18 cellular contexts compared by ENCODE assay signal in genomic region chr1:17890815-17891191, GRCh38.
"Had no signal": no experiment of that assay in that cellular context is flagged by ENCODE, and none has a peak within 500 bp of the region (broad histone marks: within the 10 kb centered on the region; RNA-seq: fewer than 3 reads in every experiment).

No MANE protein-coding gene starts in this region.

- H3K36me3 ChIP-seq: ovary, right lobe of liver, thoracic aorta, transverse colon had no signal

- ATAC-seq: esophagus mucosa; naive thymus-derived CD4-positive, alpha-beta T cell; right lobe of liver; stimulated activated memory B cell treated with anti-CD40 and anti-IgM and Interleukin-4, amounts not matched to agents 10 μg/mL and 1 μg/mL and 100 μg/mL, for 72 hours; stimulated activated naive CD8-positive, alpha-beta T cell treated with anti-CD3 and anti-CD28 coated beads, Interleukin-15, amount 100 ng/mL, for 72 hours had no signal

- H3K36me3 Mint-ChIP-seq: naive thymus-derived CD4-positive, alpha-beta T cell; stimulated activated memory B cell treated with anti-CD40 and anti-IgM and Interleukin-4, amounts not matched to agents 10 μg/mL and 1 μg/mL and 100 μg/mL, for 72 hours had no signal

- H3K27me3 ChIP-seq: ovary, right lobe of liver had no signal

- H3K4me1 ChIP-seq: right lobe of liver had no signal

- H3K9me3 ChIP-seq: ovary, right lobe of liver, thoracic aorta, transverse colon had no signal

- H3K4me3 ChIP-seq: coronary artery, ovary, right lobe of liver, thoracic aorta, transverse colon had no signal

- H3K4me3 Mint-ChIP-seq: naive thymus-derived CD4-positive, alpha-beta T cell; neural crest cell; stimulated activated memory B cell treated with anti-CD40 and anti-IgM and Interleukin-4, amounts not matched to agents 10 μg/mL and 1 μg/mL and 100 μg/mL, for 72 hours; stimulated activated naive CD8-positive, alpha-beta T cell treated with anti-CD3 and anti-CD28 coated beads, Interleukin-15, amount 100 ng/mL, for 72 hours had no signal

- H3K4me1 Mint-ChIP-seq: naive thymus-derived CD4-positive, alpha-beta T cell; neural crest cell; stimulated activated memory B cell treated with anti-CD40 and anti-IgM and Interleukin-4, amounts not matched to agents 10 μg/mL and 1 μg/mL and 100 μg/mL, for 72 hours; stimulated activated naive CD8-positive, alpha-beta T cell treated with anti-CD3 and anti-CD28 coated beads, Interleukin-15, amount 100 ng/mL, for 72 hours had no signal

- H3K27ac ChIP-seq: coronary artery, ovary, right lobe of liver, thoracic aorta, transverse colon had no signal

- DNase-seq: central memory CD4-positive, alpha-beta T cell; effector CD8-positive, alpha-beta T cell; mesendoderm; naive thymus-derived CD4-positive, alpha-beta T cell; nucleus accumbens; ovary; right lobe of liver; stimulated activated CD4-positive, alpha-beta T cell treated with anti-CD3 and anti-CD28 coated beads, Interleukin-15, amount 100 ng/mL, for 24 hours; stimulated activated CD4-positive, alpha-beta T cell treated with anti-CD3 and anti-CD28 coated beads, Interleukin-1b, Interleukin-23, amount 100 ng/mL, for 48 hours; stimulated activated CD4-positive, alpha-beta T cell treated with anti-CD3 and anti-CD28 coated beads, Interleukin-4, amount 100 ng/mL, for 24 hours; stimulated activated naive CD8-positive, alpha-beta T cell treated with anti-CD3 and anti-CD28 coated beads, Interleukin-15, amount 100 ng/mL, for 72 hours; transverse colon had no signal

- H3K27ac Mint-ChIP-seq: naive thymus-derived CD4-positive, alpha-beta T cell; progenitor cell of endocrine pancreas; stimulated activated memory B cell treated with anti-CD40 and anti-IgM and Interleukin-4, amounts not matched to agents 10 μg/mL and 1 μg/mL and 100 μg/mL, for 72 hours; stimulated activated naive CD8-positive, alpha-beta T cell treated with anti-CD3 and anti-CD28 coated beads, Interleukin-15, amount 100 ng/mL, for 72 hours had no signal

- H3K9me3 Mint-ChIP-seq: neural crest cell; stimulated activated memory B cell treated with anti-CD40 and anti-IgM and Interleukin-4, amounts not matched to agents 10 μg/mL and 1 μg/mL and 100 μg/mL, for 72 hours; stimulated activated naive CD8-positive, alpha-beta T cell treated with anti-CD3 and anti-CD28 coated beads, Interleukin-15, amount 100 ng/mL, for 72 hours had no signal
